In the genomic region with DNA sequence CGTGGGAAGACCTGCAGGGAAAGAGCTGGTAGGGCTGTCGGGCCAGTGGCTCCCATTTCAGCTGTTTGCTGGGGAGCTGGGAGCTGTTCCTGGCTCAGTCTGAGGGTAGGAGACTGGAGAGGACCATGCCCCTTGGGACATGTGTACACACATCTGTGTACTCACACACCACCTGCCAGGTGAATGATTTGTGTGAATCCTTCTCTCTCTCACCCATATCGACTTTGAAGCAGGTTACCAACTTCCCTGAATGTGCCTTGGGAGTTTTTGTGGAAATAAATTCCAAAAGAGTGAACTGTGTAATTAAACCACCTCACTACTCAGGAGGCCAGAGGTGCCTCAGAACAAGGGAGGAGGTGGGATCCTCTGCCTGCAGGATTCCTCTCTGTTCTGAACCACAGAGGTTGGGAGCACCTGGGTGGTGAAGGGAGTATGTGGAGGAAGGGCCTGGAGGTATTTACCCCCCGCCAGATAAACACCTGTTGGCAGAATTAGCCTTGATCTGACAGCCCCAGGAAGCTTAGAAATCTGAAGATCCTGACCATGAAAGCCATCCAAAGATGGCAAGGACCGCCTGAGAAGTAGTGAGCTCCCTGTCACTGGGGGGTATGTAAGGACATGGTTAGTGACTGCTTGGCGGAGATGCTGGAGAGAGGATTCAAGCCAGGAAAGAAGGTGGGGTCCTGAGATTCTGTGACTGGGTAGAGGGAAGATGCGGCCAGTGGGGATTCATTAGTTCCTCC, we compare ENCODE assay signal across 13 cellular contexts. TPM values are rescaled to one million over a fixed set of nuclear protein-coding genes. Genes with fewer than 3 reads are reported as not detected.
DNase-seq lines count a peak whose midpoint lies in the region; ATAC-seq and TF ChIP-seq lines count a peak whose summit lies in the region.
"Had no signal": no experiment of that assay in that cellular context is flagged by ENCODE, and none has a peak within 500 bp of the region (broad histone marks: within the 10 kb centered on the region; RNA-seq: fewer than 3 reads in every experiment).

No MANE protein-coding gene starts in this region.

- peaks cover 42 to 57% (median 53%) of the 10 kb centered on the region in 11 experiments for H3K27me3 ChIP-seq in BLaER1 treated with 17β-estradiol and CSF1 and Interleukin-3, amounts not matched to agents 10 nM and 100 nM
- H3K27me3 ChIP-seq in neural progenitor cell: peaks cover 52% of the 10 kb centered on the region
- H3K27me3 ChIP-seq in MM.1S (replicated peaks; ENCODE audit: insufficient read depth, low read length): peaks cover 34% of the 10 kb centered on the region

- peaks cover 38% of the 10 kb centered on the region for H3K27me3 Mint-ChIP-seq in neural progenitor cell (ENCODE audit: insufficient read depth, low read depth)

- TF ChIP-seq CTCF in neural progenitor cell (IDR thresholded peaks at IDR 0.05) (no peak), MM.1S (IDR thresholded peaks at IDR 0.05; ENCODE audit: low read length) (no peak)

- no peak overlapping the region for H3K27ac ChIP-seq in BLaER1 treated with 17β-estradiol and CSF1 and Interleukin-3, amounts not matched to agents 10 nM and 100 nM
- H3K27ac ChIP-seq in neural progenitor cell (no peak overlapping the region), MM.1S (ENCODE audit: low read length) (no peak overlapping the region)

- H3K9me3 Mint-ChIP-seq in neural progenitor cell: no peaks in the 10 kb centered on the region

- no peak overlapping the region for H3K4me3 ChIP-seq in BLaER1 treated with 17β-estradiol and CSF1 and Interleukin-3, amounts not matched to agents 10 nM and 100 nM
- no peak overlapping the region for H3K4me3 ChIP-seq in neural progenitor cell
- no peak overlapping the region for H3K4me3 ChIP-seq in MM.1S (ENCODE audit: low read length)

- H3K79me2 ChIP-seq in neural progenitor cell (ENCODE audit: low read depth): no peaks in the 10 kb centered on the region
- H3K79me2 ChIP-seq in MM.1S (ENCODE audit: low read length): no peaks in the 10 kb centered on the region

- H4K20me1 ChIP-seq in BLaER1 treated with 17β-estradiol and CSF1 and Interleukin-3, amounts not matched to agents 10 nM and 100 nM: peaks cover 0 to 31% (median 8%) of the 10 kb centered on the region in 11 experiments; a peak in 7 of 22 replicates
- H4K20me1 ChIP-seq in neural progenitor cell (ENCODE audit: low read depth) (peaks cover 4% of the 10 kb centered on the region), MM.1S (ENCODE audit: insufficient read depth, low read length) (no peaks in the 10 kb centered on the region)

- no peaks in the 10 kb centered on the region for H3K36me3 Mint-ChIP-seq in neural progenitor cell
- H3K36me3 Mint-ChIP-seq: activated CD8-positive, alpha-beta memory T cell treated with anti-CD3 and anti-CD28 coated beads, Interleukin-2, amount 10 ng/mL, durations not matched to agents 7 days and 5 days; activated naive CD8-positive, alpha-beta T cell had no signal

- DNase-seq in NCI-H69 (lab: John Stamatoyannopoulos, UW) (peak; percentile 78), epidermal melanocyte (ENCODE audit: insufficient read length, low spot score) (peak; percentile 4), neural progenitor cell (ENCODE audit: low spot score) (no peak), MM.1S (no peak)
- DNase-seq: activated CD8-positive, alpha-beta memory T cell treated with anti-CD3 and anti-CD28 coated beads, Interleukin-2, amount 10 ng/mL, durations not matched to agents 7 days and 5 days; NCI-H1105 had no signal

- H3K9me3 ChIP-seq in BLaER1 treated with 17β-estradiol and CSF1 and Interleukin-3, amounts not matched to agents 10 nM and 100 nM (replicated peaks in 1 of 11): no peaks in the 10 kb centered on the region
- H3K9me3 ChIP-seq in neural progenitor cell (ENCODE audit: low read depth): no peaks in the 10 kb centered on the region
- no peaks in the 10 kb centered on the region for H3K9me3 ChIP-seq in MM.1S (replicated peaks; ENCODE audit: insufficient read depth, low read length)

- H3F3A ChIP-seq in neural progenitor cell (ENCODE audit: low read depth) (peaks cover 11% of the 10 kb centered on the region), MM.1S (ENCODE audit: insufficient read depth, low read length) (no peaks in the 10 kb centered on the region)

- H3K9ac ChIP-seq in BLaER1 treated with 17β-estradiol and CSF1 and Interleukin-3, amounts not matched to agents 10 nM and 100 nM: no peak overlapping the region
- no peak overlapping the region for H3K9ac ChIP-seq in neural progenitor cell
- no peak overlapping the region for H3K9ac ChIP-seq in MM.1S (ENCODE audit: low read length)

- H3K9me2 ChIP-seq in MM.1S (replicated peaks; ENCODE audit: insufficient read depth, low read length): no peaks in the 10 kb centered on the region

- peaks cover 43 to 61% (median 48%) of the 10 kb centered on the region in 10 experiments for H3K4me1 ChIP-seq in BLaER1 treated with 17β-estradiol and CSF1 and Interleukin-3, amounts not matched to agents 10 nM and 100 nM
- H3K4me1 ChIP-seq in neural progenitor cell: peaks cover 16% of the 10 kb centered on the region
- H3K4me1 ChIP-seq in MM.1S (ENCODE audit: low read length): no peaks in the 10 kb centered on the region

- peaks cover 20% of the 10 kb centered on the region for H3K4me1 Mint-ChIP-seq in neural progenitor cell
- H3K4me1 Mint-ChIP-seq: activated CD8-positive, alpha-beta memory T cell treated with anti-CD3 and anti-CD28 coated beads, Interleukin-2, amount 10 ng/mL, durations not matched to agents 7 days and 5 days had no signal

- peak overlapping the region; percentile 45 to 89 (median 82); a peak in 20 of 22 replicates for H3K4me2 ChIP-seq in BLaER1 treated with 17β-estradiol and CSF1 and Interleukin-3, amounts not matched to agents 10 nM and 100 nM
- no peak overlapping the region for H3K4me2 ChIP-seq in neural progenitor cell
- no peak overlapping the region for H3K4me2 ChIP-seq in MM.1S (ENCODE audit: low read depth, low read length)

- H2AFZ ChIP-seq in neural progenitor cell (replicated peaks): no peak overlapping the region
- no peak overlapping the region for H2AFZ ChIP-seq in MM.1S (ENCODE audit: low read length)

- H3K4me3 Mint-ChIP-seq in neural progenitor cell: no peak overlapping the region
- H3K4me3 Mint-ChIP-seq: activated CD8-positive, alpha-beta memory T cell treated with anti-CD3 and anti-CD28 coated beads, Interleukin-2, amount 10 ng/mL, durations not matched to agents 7 days and 5 days; activated naive CD8-positive, alpha-beta T cell; B cell had no signal

- ATAC-seq in HG02798 (IDR thresholded peaks at IDR 0.05; ENCODE audit: poor library complexity, unreplicated experiment) (no peak), HG02938 (IDR thresholded peaks at IDR 0.05; ENCODE audit: unreplicated experiment) (no peak), GM21526 (IDR thresholded peaks at IDR 0.05; ENCODE audit: low FRiP score, unreplicated experiment) (no peak)
- ATAC-seq: activated CD8-positive, alpha-beta memory T cell treated with anti-CD3 and anti-CD28 coated beads, Interleukin-2, amount 10 ng/mL, durations not matched to agents 7 days and 5 days had no signal

- H3K36me3 ChIP-seq in BLaER1 treated with 17β-estradiol and CSF1 and Interleukin-3, amounts not matched to agents 10 nM and 100 nM: no peaks in the 10 kb centered on the region
- no peaks in the 10 kb centered on the region for H3K36me3 ChIP-seq in neural progenitor cell
- no peaks in the 10 kb centered on the region for H3K36me3 ChIP-seq in MM.1S (replicated peaks; ENCODE audit: insufficient read depth, low read length)

- H3K27ac Mint-ChIP-seq in neural progenitor cell: peak overlapping the region; percentile 72
- H3K27ac Mint-ChIP-seq: activated CD8-positive, alpha-beta memory T cell treated with anti-CD3 and anti-CD28 coated beads, Interleukin-2, amount 10 ng/mL, durations not matched to agents 7 days and 5 days; activated naive CD8-positive, alpha-beta T cell; B cell had no signal

RNA-seq across cellular contexts. Expression of a gene that starts 3.3 kb away (rescaled TPM):
- total RNA-seq in neural progenitor cell (ENCODE audit: low replicate concordance): 0.22 TPM in 1 of 2 replicates, not detected in the other
- total RNA-seq: activated CD8-positive, alpha-beta memory T cell treated with anti-CD3 and anti-CD28 coated beads, Interleukin-2, amount 10 ng/mL, durations not matched to agents 7 days and 5 days; SK-MEL-5 had no signal

Comparison
In these comparisons a context has a peak if more than half of its experiments do, and no peak if none do; other contexts are left out.
1. H3K4me2 ChIP-seq: peak in BLaER1 treated with 17β-estradiol and CSF1 and Interleukin-3, amounts not matched to agents 10 nM and 100 nM (11 of 11); none in neural progenitor cell (single experiment) and MM.1S (single experiment).
2. DNase-seq: peak in NCI-H69 (single experiment) and epidermal melanocyte (single experiment); none in neural progenitor cell (single experiment) and MM.1S (single experiment).